In genomic region chr18:57353137-57353939, GRCh38 we compare ENCODE assay signal across 16 cellular contexts. TPM values are rescaled to one million over a fixed set of nuclear protein-coding genes. Genes with fewer than 3 reads are reported as not detected.
DNase-seq lines count a peak whose midpoint lies in the region; ATAC-seq and TF ChIP-seq lines count a peak whose summit lies in the region.
"Had no signal": no experiment of that assay in that cellular context is flagged by ENCODE, and none has a peak within 500 bp of the region (broad histone marks: within the 10 kb centered on the region; RNA-seq: fewer than 3 reads in every experiment).

No MANE protein-coding gene starts in this region.

- TF ChIP-seq CTCF in endodermal cell (conservative IDR thresholded peaks at IDR 0.05) = no peak

- no peaks in the 10 kb centered on the region for H3K36me3 Mint-ChIP-seq in endodermal cell (ENCODE audit: low read depth)
- H3K36me3 Mint-ChIP-seq: activated CD4-positive, alpha-beta memory T cell treated with anti-CD3 and anti-CD28 coated beads for 36 hours had no signal

- no peak overlapping the region for H3K27ac ChIP-seq in endodermal cell (ENCODE audit: low read depth, low read length)
- H3K27ac ChIP-seq: upper lobe of left lung had no signal

- peak overlapping the region; percentile 64 for H3K4me3 ChIP-seq in H7 (ENCODE audit: insufficient read depth, low read depth, low read length)
- H3K4me3 ChIP-seq in endodermal cell (ENCODE audit: low read length) = peak overlapping the region; percentile 84
- H3K4me3 ChIP-seq in neuron (ENCODE audit: low read length) = peak overlapping the region; percentile 56
- H3K4me3 ChIP-seq: upper lobe of left lung had no signal

- H3K9me3 ChIP-seq in endodermal cell (ENCODE audit: control insufficient read depth, low read length) (no peaks in the 10 kb centered on the region), neuron (ENCODE audit: low read length) (no peaks in the 10 kb centered on the region)
- H3K9me3 ChIP-seq: upper lobe of left lung had no signal

- H3K27me3 ChIP-seq in H7 (ENCODE audit: control insufficient read depth, insufficient read depth, low read length) (peaks cover 12% of the 10 kb centered on the region), endodermal cell (ENCODE audit: control insufficient read depth, insufficient read depth, low read length, poor library complexity, severe bottlenecking) (peaks cover 55% of the 10 kb centered on the region), neuron (ENCODE audit: insufficient read depth, low read length) (peaks cover 39% of the 10 kb centered on the region)

- peak overlapping the region; percentile 92 for H2AFZ ChIP-seq in neuron (ENCODE audit: low read depth, low read length)

- ATAC-seq in HG03520 (IDR thresholded peaks at IDR 0.05; ENCODE audit: unreplicated experiment) (no peak), esophagus mucosa (no peak)
- ATAC-seq: HCT116 had no signal

- peak overlapping the region; percentile 66 for H3K4me3 Mint-ChIP-seq in endodermal cell
- H3K4me3 Mint-ChIP-seq: activated CD4-positive, alpha-beta memory T cell treated with anti-CD3 and anti-CD28 coated beads for 36 hours; activated naive CD4-positive, alpha-beta T cell treated with anti-CD3 and anti-CD28 coated beads, Interleukin-2, amount 50 U/mL, for 24 hours had no signal

- no peak overlapping the region for H3K9ac ChIP-seq in endodermal cell (ENCODE audit: extremely low read depth, low read length, poor library complexity, severe bottlenecking)

- 0 to 1% methylated on average over 18 to 61 of the region's 61 CpGs for WGBS in endodermal cell (ENCODE audit: insufficient coverage in 1 of 2, insufficient read length in 1 of 2), 2 experiments

- peak; percentile 83 for DNase-seq in H7
- DNase-seq in NCI-H345 (lab: John Stamatoyannopoulos, UW) = peak; percentile 20
- peak; percentile 90 for DNase-seq in endodermal cell
- no peak for DNase-seq in GF-D8 (lab: John Stamatoyannopoulos, UW)
- DNase-seq in KG1 (lab: John Stamatoyannopoulos, UW) = no peak
- DNase-seq: Calu3, NCI-H1048 had no signal

- H3K4me1 ChIP-seq in endodermal cell (ENCODE audit: control insufficient read depth, insufficient read depth, low read length) = no peaks in the 10 kb centered on the region
- H3K4me1 ChIP-seq in neuron (ENCODE audit: insufficient read depth, low read length) = peaks cover 16% of the 10 kb centered on the region

- H3K36me3 ChIP-seq in H7 (replicated peaks; ENCODE audit: control insufficient read depth, insufficient read depth, low read length) (no peaks in the 10 kb centered on the region), endodermal cell (ENCODE audit: control insufficient read depth, insufficient read depth, low read length) (no peaks in the 10 kb centered on the region), neuron (ENCODE audit: insufficient read depth, low read length) (no peaks in the 10 kb centered on the region)
- H3K36me3 ChIP-seq: upper lobe of left lung had no signal

- no peak overlapping the region for H3K27ac Mint-ChIP-seq in endodermal cell
- H3K27ac Mint-ChIP-seq: activated CD4-positive, alpha-beta memory T cell treated with anti-CD3 and anti-CD28 coated beads for 36 hours; activated naive CD4-positive, alpha-beta T cell treated with anti-CD3 and anti-CD28 coated beads, Interleukin-2, amount 50 U/mL, for 24 hours had no signal

- no peaks in the 10 kb centered on the region for H3K9me3 Mint-ChIP-seq in endodermal cell

- H3K4me1 Mint-ChIP-seq in endodermal cell = peaks cover 5% of the 10 kb centered on the region
- H3K4me1 Mint-ChIP-seq: activated naive CD4-positive, alpha-beta T cell treated with anti-CD3 and anti-CD28 coated beads, Interleukin-2, amount 50 U/mL, for 24 hours had no signal

- H3K27me3 Mint-ChIP-seq in endodermal cell (ENCODE audit: insufficient read depth) = peaks cover 60% of the 10 kb centered on the region

RNA-seq across cellular contexts. Expression of gene ST8SIA3, which starts 1.0 kb away (rescaled TPM):
- total RNA-seq in H7 (2014; rRNA removed; shearing (Covaris generic)) = 0.66 and 1.5 TPM in 2 replicates
- total RNA-seq in endodermal cell = 1 to 10 TPM; 1.1 to 1.6 TPM
- 2.2 TPM for polyA plus RNA-seq in endodermal cell (2013, experiment 1 of 2)
- 1.1 TPM for polyA plus RNA-seq in endodermal cell (2013, experiment 2 of 2)
- not detected for total RNA-seq in esophagus mucosa
- total RNA-seq: activated CD4-positive, alpha-beta memory T cell treated with anti-CD3 and anti-CD28 coated beads for 36 hours; Calu3; endothelial cell of umbilical vein; osteoblast had no signal
- polyA plus RNA-seq: endothelial cell of umbilical vein had no signal

Comparison
In these comparisons a context has a peak if more than half of its experiments do, and no peak if none do; other contexts are left out.
1. DNase-seq: peak in H7 (single experiment), NCI-H345 (single experiment) and endodermal cell (single experiment); none in GF-D8 (single experiment) and KG1 (single experiment).
2. Peak in every context shown above with its lines, with median percentiles within 50 percentile points of each other: H3K4me3 ChIP-seq.